Comparison of ENCODE assay signal across 12 cellular contexts in the genomic region with DNA sequence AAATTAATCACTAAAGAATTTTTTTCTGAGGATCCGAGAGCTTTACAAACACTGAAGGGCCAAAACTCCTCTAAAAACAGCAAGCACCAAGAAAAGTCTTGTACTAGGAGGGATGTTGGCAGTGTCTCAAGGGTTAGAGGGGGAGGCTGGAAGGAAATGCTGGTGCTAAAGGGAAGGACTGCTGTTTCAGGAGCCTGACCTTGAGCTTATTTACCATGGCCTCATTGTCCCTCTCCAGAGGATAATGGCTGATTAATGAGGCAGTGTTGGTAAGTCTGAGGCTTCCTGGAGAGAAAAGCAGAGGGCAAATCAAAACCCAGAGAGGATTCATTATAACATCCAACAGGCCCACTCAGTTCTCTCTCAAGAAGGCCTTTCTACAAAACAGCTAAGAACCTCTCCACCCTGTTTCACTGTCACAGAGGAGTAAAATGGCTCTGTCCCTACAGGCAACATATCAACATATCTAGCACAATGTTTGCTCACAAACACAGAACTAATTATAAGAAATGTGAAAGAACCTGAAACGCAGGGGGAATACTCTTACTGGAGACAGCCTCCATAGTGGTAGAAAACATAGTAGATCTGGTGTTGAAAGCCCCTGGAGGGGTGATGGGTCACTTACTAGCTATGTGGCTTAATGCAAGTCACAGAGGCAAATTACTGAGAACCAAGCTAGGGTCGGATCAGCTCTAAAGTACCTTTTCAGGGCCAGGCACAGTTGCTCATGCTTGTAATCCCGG. TPM values are rescaled to one million over a fixed set of nuclear protein-coding genes. Genes with fewer than 3 reads are reported as not detected.
DNase-seq lines count a peak whose midpoint lies in the region; ATAC-seq lines count a peak whose summit lies in the region.
"Had no signal": no experiment of that assay in that cellular context is flagged by ENCODE, and none has a peak within 500 bp of the region (broad histone marks: within the 10 kb centered on the region; RNA-seq: fewer than 3 reads in every experiment).

No MANE protein-coding gene starts in this region.

- no peak overlapping the region for H3K9ac ChIP-seq in trophoblast cell (ENCODE audit: low read length)

- H3K27me3 Mint-ChIP-seq in CD4-positive, CD25-positive, alpha-beta regulatory T cell = no peaks in the 10 kb centered on the region
- no peaks in the 10 kb centered on the region for H3K27me3 Mint-ChIP-seq in effector memory CD8-positive, alpha-beta T cell

- peaks cover 3 to 16% (median 7%) of the 10 kb centered on the region in 4 donors for H3K4me1 Mint-ChIP-seq in CD4-positive, CD25-positive, alpha-beta regulatory T cell
- H3K4me1 Mint-ChIP-seq in effector memory CD8-positive, alpha-beta T cell (ENCODE audit: low read depth in 2 of 2) = peaks cover 1 to 3% of the 10 kb centered on the region in 2 donors

- no peak for DNase-seq in CD4-positive, CD25-positive, alpha-beta regulatory T cell
- DNase-seq in NCI-H82 (lab: John Stamatoyannopoulos, UW) (peak; percentile 78), right cardiac atrium (no peak), trophoblast cell (peak; percentile 93 to 98), NOMO-1 treated with dmso at 0.1 percent for 144 hours (lab: John Stamatoyannopoulos, UW; ENCODE audit: unreplicated experiment) (no peak)
- DNase-seq in effector memory CD8-positive, alpha-beta T cell = no peak
- DNase-seq: MM.1S, NCI-H526 had no signal

- H3K4me3 Mint-ChIP-seq in CD4-positive, CD25-positive, alpha-beta regulatory T cell = no peak overlapping the region
- no peak overlapping the region for H3K4me3 Mint-ChIP-seq in effector memory CD8-positive, alpha-beta T cell

- no peak overlapping the region for H2AFZ ChIP-seq in trophoblast cell (ENCODE audit: insufficient read depth, low read length, poor library complexity)

- peaks cover 3% of the 10 kb centered on the region for H3K36me3 Mint-ChIP-seq in CD4-positive, CD25-positive, alpha-beta regulatory T cell
- H3K36me3 Mint-ChIP-seq in effector memory CD8-positive, alpha-beta T cell (ENCODE audit: insufficient read depth) = peaks cover 6% of the 10 kb centered on the region

- H3K27ac ChIP-seq in CD4-positive, CD25-positive, alpha-beta regulatory T cell (ENCODE audit: insufficient read depth, low read length, poor library complexity, severe bottlenecking) = no peak overlapping the region
- H3K27ac ChIP-seq in right cardiac atrium (ENCODE audit: low read length) = peak overlapping the region; percentile 1
- H3K27ac ChIP-seq in trophoblast cell (ENCODE audit: low read depth, low read length) = no peak overlapping the region

- H4K91ac ChIP-seq in trophoblast cell (ENCODE audit: low read depth, low read length) = no peak overlapping the region

- no peak overlapping the region for H3K4me3 ChIP-seq in CD4-positive, CD25-positive, alpha-beta regulatory T cell (ENCODE audit: low read depth, low read length)
- H3K4me3 ChIP-seq in right cardiac atrium (ENCODE audit: low read length) = no peak overlapping the region
- H3K4me3 ChIP-seq in trophoblast cell (ENCODE audit: low read depth, low read length) = no peak overlapping the region
- H3K4me3 ChIP-seq: skin epidermis had no signal

- no peaks in the 10 kb centered on the region for H3K9me3 Mint-ChIP-seq in CD4-positive, CD25-positive, alpha-beta regulatory T cell
- H3K9me3 Mint-ChIP-seq in effector memory CD8-positive, alpha-beta T cell = no peaks in the 10 kb centered on the region

- peaks cover under 1% of the 10 kb centered on the region for H3K4me1 ChIP-seq in CD4-positive, CD25-positive, alpha-beta regulatory T cell (ENCODE audit: control insufficient read depth, insufficient read depth, low read length, poor library complexity, severe bottlenecking)
- H3K4me1 ChIP-seq in right cardiac atrium (ENCODE audit: control insufficient read depth, insufficient read depth, low read length) = peaks cover 5% of the 10 kb centered on the region
- peaks cover 0 to 5% of the 10 kb centered on the region in 2 experiments for H3K4me1 ChIP-seq in trophoblast cell (ENCODE audit: control insufficient read depth in 1 of 2, insufficient read depth in 2 of 2, low read length in 2 of 2)

- no peak overlapping the region for H4K12ac ChIP-seq in trophoblast cell (ENCODE audit: low read depth, low read length)

- ATAC-seq in CD4-positive, CD25-positive, alpha-beta regulatory T cell (ENCODE audit: low read depth in 2 of 2) = no peak
- ATAC-seq in right cardiac atrium = peak; percentile 46 to 80
- no peak for ATAC-seq in GM18873 (IDR thresholded peaks at IDR 0.05; ENCODE audit: low FRiP score, unreplicated experiment)
- no peak for ATAC-seq in GM18498 (IDR thresholded peaks at IDR 0.05; ENCODE audit: unreplicated experiment)
- no peak for ATAC-seq in effector memory CD8-positive, alpha-beta T cell (replicated peaks)

- H3K4ac ChIP-seq in trophoblast cell (ENCODE audit: low read depth, low read length) = no peak overlapping the region

- WGBS in right cardiac atrium = 72% methylated on average over 4 of the region's 4 CpGs
- WGBS in trophoblast cell (ENCODE audit: extremely low coverage, insufficient coverage, insufficient read length) = no CpG with 5 or more reads among the region's 4 CpGs

- no peak overlapping the region for H2BK12ac ChIP-seq in trophoblast cell (ENCODE audit: low read length)

- H3K27me3 ChIP-seq in CD4-positive, CD25-positive, alpha-beta regulatory T cell (ENCODE audit: control insufficient read depth, insufficient read depth, low read length) = no peaks in the 10 kb centered on the region
- no peaks in the 10 kb centered on the region for H3K27me3 ChIP-seq in right cardiac atrium (ENCODE audit: control insufficient read depth, insufficient read depth)
- H3K27me3 ChIP-seq in trophoblast cell (ENCODE audit: insufficient read depth, low read length) = no peaks in the 10 kb centered on the region

- no peaks in the 10 kb centered on the region for H3K9me3 ChIP-seq in CD4-positive, CD25-positive, alpha-beta regulatory T cell (ENCODE audit: control insufficient read depth in 2 of 2, low read length in 2 of 2)
- no peaks in the 10 kb centered on the region for H3K9me3 ChIP-seq in right cardiac atrium (ENCODE audit: control insufficient read depth, low read length)
- no peaks in the 10 kb centered on the region for H3K9me3 ChIP-seq in trophoblast cell (ENCODE audit: insufficient read depth, low read depth, low read length)

- H3K36me3 ChIP-seq in CD4-positive, CD25-positive, alpha-beta regulatory T cell (ENCODE audit: control insufficient read depth, insufficient read depth, low read length) = no peaks in the 10 kb centered on the region
- peaks cover 0 to 2% of the 10 kb centered on the region in 2 experiments for H3K36me3 ChIP-seq in trophoblast cell (ENCODE audit: control insufficient read depth in 1 of 2, insufficient read depth in 2 of 2, low read length in 2 of 2)

- intact Hi-C loops in right cardiac atrium (cut with DNase I) = no loop called here

- H3K18ac ChIP-seq in trophoblast cell (ENCODE audit: low read length) = no peak overlapping the region

- H3K4me2 ChIP-seq in trophoblast cell (ENCODE audit: low read length) = no peak overlapping the region

- no peaks in the 10 kb centered on the region for H3K79me1 ChIP-seq in trophoblast cell (ENCODE audit: low read length)

- no peak overlapping the region for H3K23ac ChIP-seq in trophoblast cell (ENCODE audit: low read length)

- peak overlapping the region; percentile 10 for H2BK120ac ChIP-seq in trophoblast cell (ENCODE audit: insufficient read depth, low read length, poor library complexity)

- no peak overlapping the region for H4K8ac ChIP-seq in trophoblast cell (ENCODE audit: low read depth, low read length)

- peak overlapping the region in 2 of 3 donors; percentile 44 to 80 for H3K27ac Mint-ChIP-seq in CD4-positive, CD25-positive, alpha-beta regulatory T cell
- H3K27ac Mint-ChIP-seq in effector memory CD8-positive, alpha-beta T cell = peak overlapping the region in 1 of 2 donors; percentile 23

- no peak overlapping the region for H3K14ac ChIP-seq in trophoblast cell (ENCODE audit: low read length)

- H3K79me2 ChIP-seq in trophoblast cell (ENCODE audit: control insufficient read depth, insufficient read depth, low read length, poor library complexity) = no peaks in the 10 kb centered on the region

- no peak overlapping the region for H2BK5ac ChIP-seq in trophoblast cell (ENCODE audit: low read depth, low read length, poor library complexity)

- no peak overlapping the region for H2AK5ac ChIP-seq in trophoblast cell (ENCODE audit: low read length)

RNA-seq across cellular contexts. Expression of a gene that starts 31.5 kb away (rescaled TPM):
- 272 TPM for total RNA-seq in CD4-positive, CD25-positive, alpha-beta regulatory T cell
- polyA plus RNA-seq in CD4-positive, CD25-positive, alpha-beta regulatory T cell = 10 to 100 TPM; 14.0 to 27.2 (median 20.5) TPM
- total RNA-seq in right cardiac atrium = 100 to 1,000 TPM in 3 of 4 donors, 10 to 100 TPM in 1; 75.8 to 125 (median 102) TPM
- polyA plus RNA-seq in right cardiac atrium = 104 TPM
- polyA plus RNA-seq in trophoblast cell (2013) = 86.2 and 86.4 TPM in 2 replicates

RNA-seq across cellular contexts. Expression of a gene that starts 31.8 kb away (rescaled TPM):
- 1.5 TPM for total RNA-seq in CD4-positive, CD25-positive, alpha-beta regulatory T cell
- polyA plus RNA-seq in CD4-positive, CD25-positive, alpha-beta regulatory T cell = 1 to 10 TPM; 2.8 to 9.4 (median 6.3) TPM
- total RNA-seq in right cardiac atrium = 1 to 10 TPM; 3.8 to 5.5 (median 4.9) TPM
- polyA plus RNA-seq in right cardiac atrium = 3.8 TPM
- 3.8 and 4.1 TPM in 2 replicates for polyA plus RNA-seq in trophoblast cell (2013)

RNA-seq across cellular contexts. Expression of a gene that starts 50.2 kb away (rescaled TPM):
- total RNA-seq in CD4-positive, CD25-positive, alpha-beta regulatory T cell = 22.8 TPM
- 10 to 100 TPM; 10.4 to 19.1 (median 12.5) TPM for polyA plus RNA-seq in CD4-positive, CD25-positive, alpha-beta regulatory T cell
- 1 to 10 TPM; 2.7 to 5.3 (median 4.1) TPM for total RNA-seq in right cardiac atrium
- polyA plus RNA-seq in right cardiac atrium = 3.3 TPM
- 4.6 TPM in 2 replicates for polyA plus RNA-seq in trophoblast cell (2013)

RNA-seq across cellular contexts. Expression of a gene that starts 54.2 kb away (rescaled TPM):
- total RNA-seq in CD4-positive, CD25-positive, alpha-beta regulatory T cell = 48.5 TPM
- 100 to 1,000 TPM in 3 of 4 donors, 10 to 100 TPM in 1; 69.2 to 116 (median 102) TPM for polyA plus RNA-seq in CD4-positive, CD25-positive, alpha-beta regulatory T cell
- 10 to 100 TPM; 70.7 to 88.5 (median 80.7) TPM for total RNA-seq in right cardiac atrium
- 124 TPM for polyA plus RNA-seq in right cardiac atrium
- 74.4 and 74.6 TPM in 2 replicates for polyA plus RNA-seq in trophoblast cell (2013)

RNA-seq across cellular contexts. Expression of a gene that starts 56.8 kb away (rescaled TPM):
- total RNA-seq in CD4-positive, CD25-positive, alpha-beta regulatory T cell = not detected
- not detected for polyA plus RNA-seq in CD4-positive, CD25-positive, alpha-beta regulatory T cell
- not detected for total RNA-seq in right cardiac atrium
- not detected for polyA plus RNA-seq in right cardiac atrium
- polyA plus RNA-seq in trophoblast cell (2013) = not detected in 2 replicates
- polyA plus RNA-seq: BJ had no signal

Comparison
In these comparisons a context has a peak if more than half of its experiments do, and no peak if none do; other contexts are left out.
1. ATAC-seq: peak in right cardiac atrium (2 of 2); none in CD4-positive, CD25-positive, alpha-beta regulatory T cell (0 of 2), GM18873 (single experiment), GM18498 (single experiment) and effector memory CD8-positive, alpha-beta T cell (single experiment).
2. DNase-seq: peak in NCI-H82 (single experiment) and trophoblast cell (2 of 2); none in CD4-positive, CD25-positive, alpha-beta regulatory T cell (0 of 3), right cardiac atrium (0 of 3), NOMO-1 treated with dmso at 0.1 percent for 144 hours (single experiment) and effector memory CD8-positive, alpha-beta T cell (0 of 3).